ENCODE assay signal across 10 cellular contexts in the genomic region with DNA sequence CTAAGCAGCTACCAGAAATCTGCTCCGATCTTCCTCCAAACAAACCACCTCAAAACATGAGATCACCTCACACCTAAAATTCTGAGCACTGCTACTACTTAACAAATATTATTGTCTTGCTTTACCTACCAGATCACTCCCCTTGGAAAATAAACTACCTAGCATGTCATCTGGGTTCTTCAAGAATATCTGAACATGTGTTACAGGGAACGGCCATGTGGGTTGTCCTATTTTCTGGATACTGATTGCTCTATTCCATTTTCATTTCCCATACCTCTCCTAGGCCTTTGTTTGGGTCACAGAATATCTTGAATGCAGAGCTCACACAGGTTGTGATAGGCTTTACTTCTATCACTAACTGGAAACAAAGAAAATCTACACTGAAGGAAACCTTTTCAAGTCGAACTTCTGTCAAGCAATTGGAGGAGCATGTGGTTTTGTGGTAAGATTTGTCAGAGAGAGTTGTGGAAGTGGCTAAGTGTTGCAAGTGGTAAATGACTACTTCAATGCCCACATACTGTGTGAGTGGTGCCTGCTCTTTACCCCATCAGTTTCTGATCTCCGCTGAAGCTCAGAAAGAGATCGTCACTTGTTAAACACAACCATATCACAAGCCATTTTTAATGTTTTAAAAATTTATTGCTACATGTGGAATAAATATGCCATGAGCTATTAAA.
DNase-seq lines count a peak whose midpoint lies in the region; ATAC-seq and TF ChIP-seq lines count a peak whose summit lies in the region.
"Had no signal": no experiment of that assay in that cellular context is flagged by ENCODE, and none has a peak within 500 bp of the region (broad histone marks: within the 10 kb centered on the region; RNA-seq: fewer than 3 reads in every experiment).

No MANE protein-coding gene starts in this region.

- H3K4me3 ChIP-seq in AG10803 (ENCODE audit: low read length), result no peak overlapping the region
- H3K4me3 ChIP-seq in fibroblast of mammary gland (ENCODE audit: control insufficient read depth, low read depth, low read length), result no peak overlapping the region
- no peak overlapping the region for H3K4me3 ChIP-seq in HAP-1

- in situ Hi-C loops in HAP-1 (cut with MboI; ENCODE audit: low sequenced_read_pairs), result no loop called here

- ATAC-seq in GM19351 (IDR thresholded peaks at IDR 0.05; ENCODE audit: unreplicated experiment), result peak; percentile 47

- DNase-seq in AG10803 (ENCODE audit: low read depth), result peak; percentile 53
- DNase-seq in SIG-M5 (lab: John Stamatoyannopoulos, UW), result peak; percentile 89
- DNase-seq in fibroblast of mammary gland (ENCODE audit: low read depth), result peak; percentile 32
- DNase-seq in central memory CD4-positive, alpha-beta T cell, result no peak
- no peak for DNase-seq in OCI-M2 (lab: John Stamatoyannopoulos, UW; ENCODE audit: unreplicated experiment)
- DNase-seq in NCI-H774 (lab: John Stamatoyannopoulos, UW), result no peak
- DNase-seq in HAP-1 (ENCODE audit: low spot score in 2 of 2), result no peak
- DNase-seq: Calu3; stimulated activated naive CD4-positive, alpha-beta T cell treated with Interleukin-2 at 50 U/mL for 16 hours had no signal

- peaks cover 10% of the 10 kb centered on the region; the same call in 1 of the 2 replicates for H3K4me1 ChIP-seq in HAP-1

- no peak for TF ChIP-seq CTCF in AG10803 (conservative IDR thresholded peaks at IDR 0.05; ENCODE audit: low read length)
- TF ChIP-seq CTCF in fibroblast of mammary gland (conservative IDR thresholded peaks at IDR 0.05; ENCODE audit: control insufficient read depth, insufficient read depth, low read depth, low read length), result no peak

- no peaks in the 10 kb centered on the region; the same call in 1 of the 2 replicates for H3K9me3 ChIP-seq in HAP-1

- no peaks in the 10 kb centered on the region for H3K36me3 ChIP-seq in HAP-1 (replicated peaks)

- H3K27me3 ChIP-seq in HAP-1 (ENCODE audit: low read depth), result no peaks in the 10 kb centered on the region

Comparison
In these comparisons a context has a peak if more than half of its experiments do, and no peak if none do; other contexts are left out.
1. DNase-seq: peak in AG10803 (single experiment), SIG-M5 (single experiment) and fibroblast of mammary gland (single experiment); none in central memory CD4-positive, alpha-beta T cell (single experiment), OCI-M2 (single experiment), NCI-H774 (single experiment) and HAP-1 (0 of 2).